20 cellular contexts compared by ENCODE assay signal in genomic region chr6:150831577-150831976, GRCh38.
"Had no signal": no experiment of that assay in that cellular context is flagged by ENCODE, and none has a peak within 500 bp of the region (broad histone marks: within the 10 kb centered on the region; RNA-seq: fewer than 3 reads in every experiment).

No MANE protein-coding gene starts in this region.

- H3K27me3 ChIP-seq: heart left ventricle, ovary, right atrium auricular region, tibial artery, upper lobe of right lung, vagina had no signal

- H3K9me3 ChIP-seq: heart left ventricle, ovary, right atrium auricular region, tibial artery, upper lobe of right lung, vagina had no signal

- H3K4me1 Mint-ChIP-seq: endodermal cell, natural killer cell, neural crest cell had no signal

- FAIRE-seq: frontal cortex, small intestine had no signal

- H3K36me3 Mint-ChIP-seq: natural killer cell had no signal

- ATAC-seq: esophagus mucosa, left colon, left ventricle myocardium superior, natural killer cell, upper lobe of right lung had no signal

- H3K27ac ChIP-seq: coronary artery, heart left ventricle, ovary, right atrium auricular region, tibial artery, upper lobe of right lung, vagina had no signal

- H3K36me3 ChIP-seq: ovary, upper lobe of right lung, vagina had no signal

- DNase-seq: effector CD4-positive, alpha-beta T cell; endodermal cell; heart left ventricle; hippocampal formation; left colon; left ventricle myocardium superior; natural killer cell; ovary; small intestine; stimulated activated CD4-positive, alpha-beta T cell treated with anti-CD3 and anti-CD28 coated beads, Interleukin-12 subunit alpha, Interleukin-12 subunit beta, amount 100 ng/mL, for 4 hours; tibial artery; upper lobe of right lung had no signal

- H3K27ac Mint-ChIP-seq: endodermal cell; natural killer cell; stimulated activated naive CD8-positive, alpha-beta T cell treated with anti-CD3 and anti-CD28 coated beads, Interleukin-15, Interleukin-2, amounts not matched to agents 100 ng/mL and 50 ng/mL, for 24 hours had no signal

- H3K9me3 Mint-ChIP-seq: endodermal cell; natural killer cell; neural crest cell; stimulated activated naive CD8-positive, alpha-beta T cell treated with anti-CD3 and anti-CD28 coated beads, Interleukin-15, Interleukin-2, amounts not matched to agents 100 ng/mL and 50 ng/mL, for 24 hours had no signal

- H3K4me3 Mint-ChIP-seq: endodermal cell; natural killer cell; neural crest cell; stimulated activated naive CD8-positive, alpha-beta T cell treated with anti-CD3 and anti-CD28 coated beads, Interleukin-15, Interleukin-2, amounts not matched to agents 100 ng/mL and 50 ng/mL, for 24 hours had no signal

- H3K4me1 ChIP-seq: heart left ventricle, right atrium auricular region, tibial artery, upper lobe of right lung, vagina had no signal

- H3K4me3 ChIP-seq: coronary artery, heart left ventricle, lung, ovary, right atrium auricular region, tibial artery, upper lobe of right lung, vagina had no signal

- H3K27me3 Mint-ChIP-seq: stimulated activated naive CD8-positive, alpha-beta T cell treated with anti-CD3 and anti-CD28 coated beads, Interleukin-15, Interleukin-2, amounts not matched to agents 100 ng/mL and 50 ng/mL, for 24 hours had no signal
